In the genomic region with DNA sequence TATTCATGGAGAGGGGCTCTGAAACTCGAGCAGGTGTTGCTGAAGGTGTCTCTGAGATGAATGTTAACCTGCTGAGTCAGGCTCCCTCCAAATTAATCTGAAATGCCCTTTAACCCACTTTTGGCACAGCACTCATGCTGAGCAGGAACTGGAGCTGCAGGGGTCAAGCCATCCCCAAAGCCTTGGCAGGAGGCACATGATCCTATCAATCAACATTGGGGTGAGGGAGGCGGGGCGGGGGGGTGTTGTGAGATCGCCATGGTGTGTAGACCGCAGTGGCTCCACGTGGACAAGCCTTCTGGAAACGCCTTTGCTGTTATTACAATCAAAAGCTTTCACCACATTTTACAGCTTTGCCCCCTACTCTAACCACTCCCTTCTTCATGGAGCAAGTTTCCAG, we compare ENCODE assay signal across 19 cellular contexts. TPM values are rescaled to one million over a fixed set of nuclear protein-coding genes. Genes with fewer than 3 reads are reported as not detected.
DNase-seq lines count a peak whose midpoint lies in the region; ATAC-seq and TF ChIP-seq lines count a peak whose summit lies in the region.
"Had no signal": no experiment of that assay in that cellular context is flagged by ENCODE, and none has a peak within 500 bp of the region (broad histone marks: within the 10 kb centered on the region; RNA-seq: fewer than 3 reads in every experiment).

No MANE protein-coding gene starts in this region.

- H3K27ac ChIP-seq in SJCRH30 (no peak overlapping the region), right atrium auricular region (no peak overlapping the region)
- H3K27ac ChIP-seq: BLaER1 treated with 17β-estradiol and CSF1 and Interleukin-3, amounts not matched to agents 10 nM and 100 nM; HL-60 had no signal

- H3K4me1 Mint-ChIP-seq in progenitor cell of endocrine pancreas (ENCODE audit: low read depth): peaks cover 17% of the 10 kb centered on the region
- H3K4me1 Mint-ChIP-seq: CD4-positive, CD25-positive, alpha-beta regulatory T cell had no signal

- peak overlapping the region; percentile 63 for H3K27ac Mint-ChIP-seq in progenitor cell of endocrine pancreas
- H3K27ac Mint-ChIP-seq: CD4-positive, CD25-positive, alpha-beta regulatory T cell; GM23338; H9; HFFc6 had no signal

- ATAC-seq in HG03139 (IDR thresholded peaks at IDR 0.05; ENCODE audit: unreplicated experiment): no peak
- no peak for ATAC-seq in GM18867 (IDR thresholded peaks at IDR 0.05; ENCODE audit: unreplicated experiment)
- ATAC-seq: GM12878, GM23338 had no signal

- H3K27me3 ChIP-seq in SJCRH30 (no peaks in the 10 kb centered on the region), right atrium auricular region (no peaks in the 10 kb centered on the region)
- H3K27me3 ChIP-seq: BLaER1 treated with 17β-estradiol and CSF1 and Interleukin-3, amounts not matched to agents 10 nM and 100 nM had no signal

- peaks cover 7% of the 10 kb centered on the region for H3K9me3 Mint-ChIP-seq in progenitor cell of endocrine pancreas (ENCODE audit: low read depth)

- H3K36me3 ChIP-seq in SJCRH30: no peaks in the 10 kb centered on the region
- H3K36me3 ChIP-seq in right atrium auricular region: no peaks in the 10 kb centered on the region
- H3K36me3 ChIP-seq: BLaER1 treated with 17β-estradiol and CSF1 and Interleukin-3, amounts not matched to agents 10 nM and 100 nM had no signal

- no peak overlapping the region for H3K4me3 ChIP-seq in SJCRH30
- no peak overlapping the region for H3K4me3 ChIP-seq in right atrium auricular region
- H3K4me3 ChIP-seq: BLaER1 treated with 17β-estradiol and CSF1 and Interleukin-3, amounts not matched to agents 10 nM and 100 nM; GM12878; GM23338 had no signal

- TF ChIP-seq CTCF in progenitor cell of endocrine pancreas (IDR thresholded peaks at IDR 0.05; ENCODE audit: unreplicated experiment) (no peak), right atrium auricular region (IDR thresholded peaks at IDR 0.05) (no peak)

- DNase-seq in COR-L47 (lab: John Stamatoyannopoulos, UW): peak; percentile 8
- DNase-seq in SJCRH30: peak; percentile 31 to 46
- peak; percentile 46 for DNase-seq in islet precursor cell
- no peak for DNase-seq in progenitor cell of endocrine pancreas (ENCODE audit: low spot score, unreplicated experiment)
- DNase-seq in NCI-H1694 treated with DMSO at 0.1 percent for 48 hours (lab: John Stamatoyannopoulos, UW): no peak
- no peak for DNase-seq in right atrium auricular region (ENCODE audit: low spot score)
- DNase-seq: ACHN; CD4-positive, CD25-positive, alpha-beta regulatory T cell; DMS79; H9; HFFc6 had no signal

- no peaks in the 10 kb centered on the region for H3K36me3 Mint-ChIP-seq in progenitor cell of endocrine pancreas (ENCODE audit: insufficient read depth)
- H3K36me3 Mint-ChIP-seq: CD4-positive, CD25-positive, alpha-beta regulatory T cell had no signal

- no peak overlapping the region for H3K4me3 Mint-ChIP-seq in progenitor cell of endocrine pancreas (ENCODE audit: low read depth)
- H3K4me3 Mint-ChIP-seq: CD4-positive, CD25-positive, alpha-beta regulatory T cell; GM23338; H9; HFFc6 had no signal

- H3K4me1 ChIP-seq in SJCRH30 (peaks cover 16% of the 10 kb centered on the region), right atrium auricular region (no peaks in the 10 kb centered on the region)
- H3K4me1 ChIP-seq: BLaER1 treated with 17β-estradiol and CSF1 and Interleukin-3, amounts not matched to agents 10 nM and 100 nM had no signal

- no peaks in the 10 kb centered on the region for H3K27me3 Mint-ChIP-seq in progenitor cell of endocrine pancreas

- H3K9me3 ChIP-seq in SJCRH30 (replicated peaks) (no peaks in the 10 kb centered on the region), right atrium auricular region (no peaks in the 10 kb centered on the region)

RNA-seq across cellular contexts. Expression of a gene that starts 16.5 kb away (rescaled TPM):
- not detected in 2 replicates for total RNA-seq in SJCRH30 (2014; rRNA removed; shearing (Covaris generic))
- total RNA-seq in progenitor cell of endocrine pancreas: not detected in 2 replicates
- total RNA-seq in right atrium auricular region: not detected
- total RNA-seq: A172; CD4-positive, CD25-positive, alpha-beta regulatory T cell; G401; GM23338; H9; HFFc6 had no signal

Comparison
In these comparisons a context has a peak if more than half of its experiments do, and no peak if none do; other contexts are left out.
1. DNase-seq: peak in COR-L47 (single experiment), SJCRH30 (2 of 2) and islet precursor cell (single experiment); none in progenitor cell of endocrine pancreas (single experiment), NCI-H1694 treated with DMSO at 0.1 percent for 48 hours (single experiment) and right atrium auricular region (single experiment).